20 cellular contexts compared by ENCODE assay signal in the genomic region with DNA sequence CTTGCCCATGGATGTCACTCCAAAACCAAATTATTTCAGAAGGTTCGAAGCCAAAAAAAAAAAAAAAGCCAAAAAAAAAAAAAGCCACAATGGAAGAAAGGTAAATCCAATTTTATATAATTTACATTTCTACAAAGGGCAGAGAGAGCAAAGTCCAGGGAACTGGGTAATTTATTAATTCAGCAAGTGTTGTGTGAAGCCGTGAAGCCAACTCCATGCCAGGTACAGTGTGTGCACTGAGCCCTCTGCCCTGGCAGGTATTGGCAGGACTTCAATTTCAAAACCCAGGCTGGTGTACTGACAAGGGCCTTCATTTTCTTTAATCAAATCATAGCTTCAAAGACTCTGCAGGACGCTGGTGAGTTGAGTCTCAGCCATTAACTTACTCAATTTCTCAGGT. TPM values are rescaled to one million over a fixed set of nuclear protein-coding genes. Genes with fewer than 3 reads are reported as not detected.
DNase-seq lines count a peak whose midpoint lies in the region; ATAC-seq and TF ChIP-seq lines count a peak whose summit lies in the region.
"Had no signal": no experiment of that assay in that cellular context is flagged by ENCODE, and none has a peak within 500 bp of the region (broad histone marks: within the 10 kb centered on the region; RNA-seq: fewer than 3 reads in every experiment).

No MANE protein-coding gene starts in this region.

- peak; percentile 71 for DNase-seq in HT-29 (ENCODE audit: low spot score)
- DNase-seq in colonic mucosa = peak; percentile 35
- DNase-seq in mesenchymal stem cell = no peak
- peak; percentile 72 for DNase-seq in stomach
- no peak for DNase-seq in mammary epithelial cell
- no peak for DNase-seq in natural killer cell
- DNase-seq in A673 (ENCODE audit: low spot score) = no peak
- DNase-seq: BE2C; Caco-2; CD8-positive, alpha-beta T cell; DMS53; GF-D8; HCEC 1CT; HFFc6 had no signal

- no peak for TF ChIP-seq CTCF in colonic mucosa (IDR thresholded peaks at IDR 0.05)
- no peak for TF ChIP-seq CTCF in stomach (IDR thresholded peaks at IDR 0.05)
- TF ChIP-seq CTCF in mammary epithelial cell (conservative IDR thresholded peaks at IDR 0.05 in 1 of 2, IDR thresholded peaks at IDR 0.05 in 1 of 2; ENCODE audit: extremely low read depth in 1 of 2, insufficient read depth in 1 of 2, low read depth in 1 of 2, low read length in 2 of 2) = no peak
- TF ChIP-seq CTCF in natural killer cell (IDR thresholded peaks at IDR 0.05) = no peak
- TF ChIP-seq CTCF in A673 (conservative IDR thresholded peaks at IDR 0.05; ENCODE audit: low read depth, low read length) = no peak

- H2BK5ac ChIP-seq in mesenchymal stem cell (ENCODE audit: low read depth, low read length, poor library complexity, severe bottlenecking) = peak overlapping the region; percentile 31

- H2BK15ac ChIP-seq in mesenchymal stem cell (ENCODE audit: low read depth, poor library complexity, severe bottlenecking) = no peak overlapping the region

- ATAC-seq in natural killer cell = no peak
- ATAC-seq: CD8-positive, alpha-beta T cell had no signal

- no peak overlapping the region for H2AFZ ChIP-seq in mesenchymal stem cell (ENCODE audit: low read depth, low read length)
- no peak overlapping the region for H2AFZ ChIP-seq in mammary epithelial cell (ENCODE audit: low read depth, low read length)

- H2AK5ac ChIP-seq in mesenchymal stem cell (ENCODE audit: low read length, severe bottlenecking) = no peak overlapping the region

- CTCF ChIA-PET in mammary epithelial cell (lab: Charles Lee; ENCODE audit: low non-redundant PET) = no interaction called here
- CTCF ChIA-PET in A673 (lab: Charles Lee) = no interaction called here

- H3K9me3 Mint-ChIP-seq in natural killer cell = peaks cover 0 to 3% of the 10 kb centered on the region in 2 donors
- H3K9me3 Mint-ChIP-seq: CD8-positive, alpha-beta T cell had no signal

- no peak overlapping the region for H4K8ac ChIP-seq in mesenchymal stem cell (ENCODE audit: low read length)

- no peaks in the 10 kb centered on the region for H3K36me3 Mint-ChIP-seq in natural killer cell
- H3K36me3 Mint-ChIP-seq: CD8-positive, alpha-beta T cell had no signal

- H2BK12ac ChIP-seq in mesenchymal stem cell (ENCODE audit: low read length in 2 of 2) = no peak overlapping the region

- H3K18ac ChIP-seq in mesenchymal stem cell (ENCODE audit: low read depth in 1 of 2, low read length in 2 of 2) = no peak overlapping the region

- H3K27me3 ChIP-seq in colonic mucosa (no peaks in the 10 kb centered on the region), mesenchymal stem cell (ENCODE audit: control insufficient read depth in 1 of 2, insufficient read depth in 1 of 2, low read length in 2 of 2) (no peaks in the 10 kb centered on the region), stomach (peaks cover 0 to 4% (median 0%) of the 10 kb centered on the region in 3 donors), mammary epithelial cell (ENCODE audit: insufficient read depth, low read length) (no peaks in the 10 kb centered on the region), A673 (replicated peaks; ENCODE audit: insufficient read depth, low read depth, low read length, poor library complexity) (peaks cover 43% of the 10 kb centered on the region)

- BruUV-seq in mammary epithelial cell (replicated peaks; lab: Mats Ljungman, UMichigan) (no TSS peak), A673 (replicated peaks; lab: Mats Ljungman, UMichigan) (no TSS peak)

- H3K9me3 ChIP-seq in colonic mucosa = no peaks in the 10 kb centered on the region
- peaks cover 18% of the 10 kb centered on the region for H3K9me3 ChIP-seq in mesenchymal stem cell (ENCODE audit: control insufficient read depth, low read length)
- H3K9me3 ChIP-seq in stomach = peaks cover 0 to 6% (median 0%) of the 10 kb centered on the region in 4 donors
- peaks cover 7% of the 10 kb centered on the region for H3K9me3 ChIP-seq in mammary epithelial cell (replicated peaks; ENCODE audit: insufficient read depth, low read length)
- no peaks in the 10 kb centered on the region for H3K9me3 ChIP-seq in A673 (ENCODE audit: low read depth, low read length, poor library complexity, severe bottlenecking)
- H3K9me3 ChIP-seq: BE2C had no signal

- dilution Hi-C loops in mammary epithelial cell (cut with HindIII; ENCODE audit: low sequenced_read_pairs) = no loop called here

- TF ChIP-seq POLR2A in stomach (IDR thresholded peaks at IDR 0.05) = no peak

- H3K9ac ChIP-seq in colonic mucosa (ENCODE audit: low read depth in 2 of 2, low read length in 2 of 2) (no peak overlapping the region), mesenchymal stem cell (ENCODE audit: low read length) (no peak overlapping the region), mammary epithelial cell (ENCODE audit: insufficient read depth, low read length) (no peak overlapping the region)

- H3K27ac ChIP-seq in colonic mucosa (no peak overlapping the region), mesenchymal stem cell (ENCODE audit: low read length, poor library complexity, severe bottlenecking) (no peak overlapping the region), stomach (no peak overlapping the region), mammary epithelial cell (ENCODE audit: insufficient read depth, low read depth, low read length) (no peak overlapping the region), A673 (ENCODE audit: low read depth, low read length, poor library complexity, severe bottlenecking) (no peak overlapping the region)
- H3K27ac ChIP-seq: C4-2B, HL-60 had no signal

- no peak for TF ChIP-seq EP300 in stomach (IDR thresholded peaks at IDR 0.05)

- H3K27ac Mint-ChIP-seq in natural killer cell = no peak overlapping the region
- H3K27ac Mint-ChIP-seq: CD8-positive, alpha-beta T cell; HFFc6; IgD-negative memory B cell had no signal

- H2BK120ac ChIP-seq in mesenchymal stem cell (ENCODE audit: low read depth, low read length) = no peak overlapping the region

- WGBS in mesenchymal stem cell = 45% methylated on average over 2 of the region's 3 CpGs
- 20 to 40% (median 28%) methylated on average over 3 of the region's 3 CpGs for WGBS in stomach, 5 donors
- 44% methylated on average over 3 of the region's 3 CpGs for WGBS in mammary epithelial cell (ENCODE audit: low coverage, missing lambda C conversion rate)

- no peak overlapping the region for H3K23ac ChIP-seq in mesenchymal stem cell (ENCODE audit: low read length in 2 of 2)

- no peaks in the 10 kb centered on the region for H3K4me1 Mint-ChIP-seq in natural killer cell
- H3K4me1 Mint-ChIP-seq: IgD-negative memory B cell had no signal

- no peaks in the 10 kb centered on the region for H4K20me1 ChIP-seq in mammary epithelial cell (ENCODE audit: insufficient read depth, low read length)

- H3K4me3 ChIP-seq in colonic mucosa (no peak overlapping the region), mesenchymal stem cell (ENCODE audit: insufficient read depth in 1 of 2, low read depth in 1 of 2, low read length in 2 of 2) (no peak overlapping the region), stomach (no peak overlapping the region), mammary epithelial cell (replicated peaks in 1 of 3; ENCODE audit: insufficient read depth in 1 of 3, low read depth in 2 of 3, low read length in 3 of 3) (no peak overlapping the region), A673 (ENCODE audit: low read depth, low read length, poor library complexity, severe bottlenecking) (no peak overlapping the region)

- H3K36me3 ChIP-seq in colonic mucosa = no peaks in the 10 kb centered on the region
- H3K36me3 ChIP-seq in mesenchymal stem cell (ENCODE audit: control insufficient read depth in 1 of 2, insufficient read depth in 2 of 2, low read depth in 1 of 2, low read length in 2 of 2) = no peaks in the 10 kb centered on the region
- no peaks in the 10 kb centered on the region for H3K36me3 ChIP-seq in stomach
- H3K36me3 ChIP-seq in mammary epithelial cell (ENCODE audit: insufficient read depth, low read length) = no peaks in the 10 kb centered on the region
- H3K36me3 ChIP-seq in A673 (ENCODE audit: insufficient read depth, low read length, poor library complexity, severe bottlenecking) = no peaks in the 10 kb centered on the region
- H3K36me3 ChIP-seq: BE2C had no signal

- peaks cover 5 to 12% of the 10 kb centered on the region in 2 donors for H3K27me3 Mint-ChIP-seq in natural killer cell (ENCODE audit: low read depth in 2 of 2)

- intact Hi-C loops in colonic mucosa (cut with DNase I) (no loop called here), stomach (cut with DNase I; ENCODE audit: low total_unique reads) (no loop called here), mammary epithelial cell (cut with micrococcal nuclease) (no loop called here), natural killer cell (cut with micrococcal nuclease) (no loop called here), A673 (cut with micrococcal nuclease; ENCODE audit: unreplicated experiment) (no loop called here)

- H3K14ac ChIP-seq in mesenchymal stem cell (ENCODE audit: low read length in 2 of 2) = no peak overlapping the region

- H3K4me1 ChIP-seq in colonic mucosa (no peaks in the 10 kb centered on the region), mesenchymal stem cell (ENCODE audit: control insufficient read depth, insufficient read depth, low read depth, low read length) (no peaks in the 10 kb centered on the region), stomach (no peaks in the 10 kb centered on the region), mammary epithelial cell (ENCODE audit: insufficient read depth, low read length) (no peaks in the 10 kb centered on the region), A673 (ENCODE audit: insufficient read depth, low read length, poor library complexity, severe bottlenecking) (no peaks in the 10 kb centered on the region)
- H3K4me1 ChIP-seq: BE2C, Caco-2 had no signal

- H3K4me2 ChIP-seq in mesenchymal stem cell (ENCODE audit: low read length, poor library complexity, severe bottlenecking) (no peak overlapping the region), mammary epithelial cell (ENCODE audit: insufficient read depth, low read depth, low read length) (no peak overlapping the region)

- in situ Hi-C loops in mammary epithelial cell (cut with MboI; ENCODE audit: low sequenced_read_pairs in 2 of 2) = no loop called here

- no peak overlapping the region for H3K4me3 Mint-ChIP-seq in natural killer cell
- H3K4me3 Mint-ChIP-seq: CD8-positive, alpha-beta T cell; HFFc6; IgD-negative memory B cell had no signal

- no peaks in the 10 kb centered on the region for H3K79me2 ChIP-seq in mammary epithelial cell (ENCODE audit: insufficient read depth, low read length)

- POLR2A ChIA-PET in A673 (lab: Charles Lee; ENCODE audit: low non-redundant PET) = no interaction called here

- no peak overlapping the region for H4K91ac ChIP-seq in mesenchymal stem cell (ENCODE audit: low read length)

- H3K4ac ChIP-seq in mesenchymal stem cell (ENCODE audit: low read depth in 1 of 2, low read length in 2 of 2) = no peak overlapping the region

- no peaks in the 10 kb centered on the region for H3K79me1 ChIP-seq in mesenchymal stem cell (replicated peaks; ENCODE audit: low read length, poor library complexity, severe bottlenecking)

RNA-seq across cellular contexts. Expression of a gene that starts 5.5 kb away (rescaled TPM):
- not detected in 2 replicates for total RNA-seq in HT-29 (2014; rRNA removed; shearing (Covaris generic))
- not detected for total RNA-seq in colonic mucosa
- not detected for polyA plus RNA-seq in mesenchymal stem cell (2013, experiment 1 of 2)
- not detected for polyA plus RNA-seq in mesenchymal stem cell (2013, experiment 2 of 2)
- total RNA-seq in stomach = 1 to 10 TPM in 1 of 5 donors, not detected in 4; 1.7 TPM
- not detected for polyA plus RNA-seq in stomach
- total RNA-seq in mammary epithelial cell = not detected
- not detected for polyA plus RNA-seq in mammary epithelial cell
- not detected for polyA minus RNA-seq in mammary epithelial cell
- not detected for total RNA-seq in natural killer cell
- not detected in 2 replicates for total RNA-seq in A673 (2021)
- total RNA-seq: A172; Caco-2; CD8-positive, alpha-beta T cell; HFFc6 had no signal
- polyA plus RNA-seq: AG04450, IgD-negative memory B cell had no signal

RNA-seq across cellular contexts. Expression of a gene that starts 15.2 kb away (rescaled TPM):
- not detected in 2 replicates for total RNA-seq in HT-29 (2014; rRNA removed; shearing (Covaris generic))
- total RNA-seq in colonic mucosa (not detected), stomach (not detected), mammary epithelial cell (not detected), natural killer cell (not detected), A673 (2021) (not detected in 2 replicates)
- polyA plus RNA-seq in mesenchymal stem cell (2013, experiment 1 of 2) = not detected
- not detected for polyA plus RNA-seq in mesenchymal stem cell (2013, experiment 2 of 2)
- polyA plus RNA-seq in stomach (not detected), mammary epithelial cell (not detected)
- polyA minus RNA-seq in mammary epithelial cell = not detected
- total RNA-seq: A172; Caco-2; CD8-positive, alpha-beta T cell; H4; HFFc6 had no signal
- polyA plus RNA-seq: AG04450, IgD-negative memory B cell had no signal

RNA-seq across cellular contexts. Expression of a gene that starts 15.5 kb away (rescaled TPM):
- total RNA-seq in HT-29 (2014; rRNA removed; shearing (Covaris generic)) = not detected in 2 replicates
- total RNA-seq in colonic mucosa (not detected), stomach (not detected), mammary epithelial cell (not detected), natural killer cell (not detected), A673 (2021) (not detected in 2 replicates)
- not detected for polyA plus RNA-seq in mesenchymal stem cell (2013, experiment 1 of 2)
- polyA plus RNA-seq in mesenchymal stem cell (2013, experiment 2 of 2) = not detected
- polyA plus RNA-seq in stomach (not detected), mammary epithelial cell (not detected)
- polyA minus RNA-seq in mammary epithelial cell = not detected
- total RNA-seq: Caco-2; CD8-positive, alpha-beta T cell had no signal
- polyA plus RNA-seq: AG04450, IgD-negative memory B cell had no signal

Comparison
In these comparisons a context has a peak if more than half of its experiments do, and no peak if none do; other contexts are left out.
1. DNase-seq: peak in HT-29 (single experiment), colonic mucosa (single experiment) and stomach (single experiment); none in mesenchymal stem cell (single experiment), mammary epithelial cell (single experiment), natural killer cell (single experiment) and A673 (single experiment).